36 cellular contexts compared by ENCODE assay signal in the genomic region with DNA sequence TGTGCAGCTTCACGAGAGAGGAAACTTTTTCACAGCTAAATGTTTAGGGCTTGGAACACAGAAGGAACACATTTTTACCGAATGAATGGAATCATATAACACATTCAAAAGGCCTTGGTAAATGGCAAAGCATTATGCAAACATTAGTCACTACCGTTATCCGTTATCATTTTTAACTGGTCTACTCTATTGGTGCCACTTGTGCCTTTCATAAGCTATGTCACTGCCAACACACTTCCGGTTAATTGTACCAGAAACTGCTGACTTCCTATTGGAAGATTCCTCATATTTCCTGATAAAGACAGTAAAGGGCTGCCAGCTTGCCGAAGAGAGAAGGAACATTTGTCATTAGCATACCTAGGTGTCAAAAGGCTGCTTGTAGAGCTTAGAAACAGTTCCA.
A peak's percentile ranks its signal among the peaks of the same experiment; 100 is the strongest.
DNase-seq lines count a peak whose midpoint lies in the region; ATAC-seq and TF ChIP-seq lines count a peak whose summit lies in the region.
"Had no signal": no experiment of that assay in that cellular context is flagged by ENCODE, and none has a peak within 500 bp of the region (broad histone marks: within the 10 kb centered on the region; RNA-seq: fewer than 3 reads in every experiment).

No MANE protein-coding gene starts in this region.

- H3K36me3 ChIP-seq in A673 (ENCODE audit: insufficient read depth, low read length, poor library complexity, severe bottlenecking): no peaks in the 10 kb centered on the region
- H3K36me3 ChIP-seq: brain microvascular endothelial cell, heart right ventricle, right lobe of liver, SJSA1, upper lobe of right lung, WERI-Rb-1 had no signal

- H3K4me1 ChIP-seq in A673 (ENCODE audit: insufficient read depth, low read length, poor library complexity, severe bottlenecking): peaks cover 40% of the 10 kb centered on the region
- H3K4me1 ChIP-seq: foreskin keratinocyte, heart right ventricle, parathyroid adenoma, right lobe of liver, upper lobe of right lung had no signal

- CTCF ChIA-PET in A673 (lab: Charles Lee): interaction anchor here (0.6 kb wide), 1 partner anchor 115 kb away, joined by 3 read pairs; no protein-coding TSS in a partner anchor

- H3K27me3 ChIP-seq in A673 (replicated peaks; ENCODE audit: insufficient read depth, low read depth, low read length, poor library complexity): no peaks in the 10 kb centered on the region
- H3K27me3 ChIP-seq: brain microvascular endothelial cell, foreskin keratinocyte, right lobe of liver, SJSA1, upper lobe of right lung had no signal

- H3K27me3 Mint-ChIP-seq in natural killer cell treated with Interleukin-12 subunit alpha and Interleukin-12 subunit beta and Interleukin-15 and Interleukin-18, amount 100 ng/mL, for 72 hours: peaks cover 15 to 25% of the 10 kb centered on the region in 2 donors
- H3K27me3 Mint-ChIP-seq in chondrocyte (ENCODE audit: low read depth): peaks cover 2% of the 10 kb centered on the region

- H3K27ac ChIP-seq in A673 (ENCODE audit: low read depth, low read length, poor library complexity, severe bottlenecking): peak overlapping the region; percentile 79
- H3K27ac ChIP-seq: brain microvascular endothelial cell, foreskin keratinocyte, heart right ventricle, KMS-11, parathyroid adenoma, right lobe of liver, SJSA1, upper lobe of right lung, WERI-Rb-1 had no signal

- DNase-seq in A673 (ENCODE audit: low spot score) (peak; percentile 97), NCI-H1092 treated with DMSO at 0.1 percent for 48 hours (lab: John Stamatoyannopoulos, UW) (peak; percentile 72), RPMI7951 (ENCODE audit: low read depth) (peak; percentile 5), dermis blood vessel endothelial cell (peak; percentile 69), GM13977 (ENCODE audit: low spot score) (no peak), chondrocyte (ENCODE audit: low spot score) (no peak)
- no peak for DNase-seq in natural killer cell treated with Interleukin-12 subunit alpha and Interleukin-12 subunit beta and Interleukin-15 and Interleukin-18, amount 100 ng/mL, for 72 hours (ENCODE audit: low spot score)
- DNase-seq: ACHN; activated CD4-positive, alpha-beta T cell treated with anti-CD3 and anti-CD28 coated beads for 48 hours; activated naive CD4-positive, alpha-beta T cell; activated T-cell treated with anti-CD3 and anti-CD28 coated beads, Interleukin-2, amount 50 U/mL, for 72 hours; brain microvascular endothelial cell; COR-L47; effector CD8-positive, alpha-beta T cell; erythroblast; foreskin keratinocyte; heart right ventricle; mucosa of descending colon; NCI-H1694; NCI-H2227 treated with DMSO at 0.1 percent for 48 hours; NCI-H69; right lobe of liver; stimulated activated CD4-positive, alpha-beta T cell treated with anti-CD3 and anti-CD28 coated beads, Interleukin-12 subunit alpha, Interleukin-12 subunit beta, amount 100 ng/mL, for 4 hours; stimulated activated CD4-positive, alpha-beta T cell treated with anti-CD3 and anti-CD28 coated beads, Interleukin-4, amount 100 ng/mL, for 1 hour; substantia nigra; T-helper 17 cell; upper lobe of right lung; WERI-Rb-1 had no signal

- H3K9me3 Mint-ChIP-seq in natural killer cell treated with Interleukin-12 subunit alpha and Interleukin-12 subunit beta and Interleukin-15 and Interleukin-18, amount 100 ng/mL, for 72 hours: no peaks in the 10 kb centered on the region
- no peaks in the 10 kb centered on the region for H3K9me3 Mint-ChIP-seq in chondrocyte (ENCODE audit: low read depth)
- H3K9me3 Mint-ChIP-seq: activated T-cell treated with anti-CD3 and anti-CD28 coated beads, Interleukin-2, amount 50 U/mL, for 72 hours; nephron had no signal

- H3K4me3 ChIP-seq in A673 (ENCODE audit: low read depth, low read length, poor library complexity, severe bottlenecking): no peak overlapping the region
- H3K4me3 ChIP-seq: heart right ventricle, lung, mucosa of descending colon, right lobe of liver, SJSA1, upper lobe of right lung had no signal

- BruUV-seq in A673 (replicated peaks; lab: Mats Ljungman, UMichigan): no TSS peak

- in situ Hi-C loops in GM13977 (cut with MboI; ENCODE audit: low pct_unique_long_range_greater_than_20kb, low sequenced_read_pairs, unreplicated experiment): no loop called here

- ATAC-seq in GM21367 (IDR thresholded peaks at IDR 0.05; ENCODE audit: unreplicated experiment): no peak
- no peak for ATAC-seq in natural killer cell treated with Interleukin-12 subunit alpha and Interleukin-12 subunit beta and Interleukin-15 and Interleukin-18, amount 100 ng/mL, for 72 hours
- ATAC-seq: activated T-cell treated with anti-CD3 and anti-CD28 coated beads, Interleukin-2, amount 50 U/mL, for 72 hours; foreskin keratinocyte; HCT116; mucosa of descending colon; right lobe of liver; stimulated activated effector memory CD8-positive, alpha-beta T cell treated with anti-CD3 and anti-CD28 coated beads, Interleukin-12 subunit alpha, Interleukin-12 subunit beta, amount 100 ng/mL, for 72 hours; T-helper 17 cell; upper lobe of right lung had no signal

- H3K27ac Mint-ChIP-seq in natural killer cell treated with Interleukin-12 subunit alpha and Interleukin-12 subunit beta and Interleukin-15 and Interleukin-18, amount 100 ng/mL, for 72 hours: no peak overlapping the region
- no peak overlapping the region for H3K27ac Mint-ChIP-seq in chondrocyte (ENCODE audit: unreplicated experiment)
- H3K27ac Mint-ChIP-seq: activated T-cell treated with anti-CD3 and anti-CD28 coated beads, Interleukin-2, amount 50 U/mL, for 72 hours; stimulated activated effector memory CD8-positive, alpha-beta T cell treated with anti-CD3 and anti-CD28 coated beads, Interleukin-12 subunit alpha, Interleukin-12 subunit beta, amount 100 ng/mL, for 72 hours; T-helper 17 cell had no signal

- no peak overlapping the region for H3K4me3 Mint-ChIP-seq in natural killer cell treated with Interleukin-12 subunit alpha and Interleukin-12 subunit beta and Interleukin-15 and Interleukin-18, amount 100 ng/mL, for 72 hours
- no peak overlapping the region for H3K4me3 Mint-ChIP-seq in chondrocyte (ENCODE audit: unreplicated experiment)
- H3K4me3 Mint-ChIP-seq: activated T-cell treated with anti-CD3 and anti-CD28 coated beads, Interleukin-2, amount 50 U/mL, for 72 hours; nephron; stimulated activated effector memory CD8-positive, alpha-beta T cell treated with anti-CD3 and anti-CD28 coated beads, Interleukin-12 subunit alpha, Interleukin-12 subunit beta, amount 100 ng/mL, for 72 hours; T-helper 17 cell had no signal

- no peaks in the 10 kb centered on the region for H3K4me1 Mint-ChIP-seq in natural killer cell treated with Interleukin-12 subunit alpha and Interleukin-12 subunit beta and Interleukin-15 and Interleukin-18, amount 100 ng/mL, for 72 hours (ENCODE audit: low read depth in 2 of 2)
- peaks cover 1% of the 10 kb centered on the region for H3K4me1 Mint-ChIP-seq in chondrocyte (ENCODE audit: low read depth)
- H3K4me1 Mint-ChIP-seq: stimulated activated effector memory CD8-positive, alpha-beta T cell treated with anti-CD3 and anti-CD28 coated beads, Interleukin-12 subunit alpha, Interleukin-12 subunit beta, amount 100 ng/mL, for 72 hours had no signal

- intact Hi-C loops in A673 (cut with micrococcal nuclease; ENCODE audit: unreplicated experiment): no loop called here

- H3K9me3 ChIP-seq in A673 (ENCODE audit: low read depth, low read length, poor library complexity, severe bottlenecking): no peaks in the 10 kb centered on the region
- H3K9me3 ChIP-seq: heart right ventricle, mucosa of descending colon, right lobe of liver, SJSA1, upper lobe of right lung had no signal

- POLR2A ChIA-PET in A673 (lab: Charles Lee; ENCODE audit: low non-redundant PET): no interaction called here

- no peaks in the 10 kb centered on the region for H3K36me3 Mint-ChIP-seq in natural killer cell treated with Interleukin-12 subunit alpha and Interleukin-12 subunit beta and Interleukin-15 and Interleukin-18, amount 100 ng/mL, for 72 hours
- no peaks in the 10 kb centered on the region for H3K36me3 Mint-ChIP-seq in chondrocyte (ENCODE audit: low read depth)
- H3K36me3 Mint-ChIP-seq: stimulated activated effector memory CD8-positive, alpha-beta T cell treated with anti-CD3 and anti-CD28 coated beads, Interleukin-12 subunit alpha, Interleukin-12 subunit beta, amount 100 ng/mL, for 72 hours had no signal

- TF ChIP-seq CTCF in A673 (conservative IDR thresholded peaks at IDR 0.05; ENCODE audit: low read depth, low read length) (no peak), GM13977 (IDR thresholded peaks at IDR 0.05; ENCODE audit: extremely low read depth, insufficient read depth, missing control alignments) (no peak), chondrocyte (IDR thresholded peaks at IDR 0.05) (no peak)

Comparison
In these comparisons a context has a peak if more than half of its experiments do, and no peak if none do; other contexts are left out.
1. DNase-seq: peak in A673 (single experiment), NCI-H1092 treated with DMSO at 0.1 percent for 48 hours (single experiment), RPMI7951 (single experiment) and dermis blood vessel endothelial cell (single experiment); none in natural killer cell treated with Interleukin-12 subunit alpha and Interleukin-12 subunit beta and Interleukin-15 and Interleukin-18, amount 100 ng/mL, for 72 hours (single experiment), GM13977 (single experiment) and chondrocyte (single experiment).